15 cellular contexts compared by ENCODE assay signal in the genomic region with DNA sequence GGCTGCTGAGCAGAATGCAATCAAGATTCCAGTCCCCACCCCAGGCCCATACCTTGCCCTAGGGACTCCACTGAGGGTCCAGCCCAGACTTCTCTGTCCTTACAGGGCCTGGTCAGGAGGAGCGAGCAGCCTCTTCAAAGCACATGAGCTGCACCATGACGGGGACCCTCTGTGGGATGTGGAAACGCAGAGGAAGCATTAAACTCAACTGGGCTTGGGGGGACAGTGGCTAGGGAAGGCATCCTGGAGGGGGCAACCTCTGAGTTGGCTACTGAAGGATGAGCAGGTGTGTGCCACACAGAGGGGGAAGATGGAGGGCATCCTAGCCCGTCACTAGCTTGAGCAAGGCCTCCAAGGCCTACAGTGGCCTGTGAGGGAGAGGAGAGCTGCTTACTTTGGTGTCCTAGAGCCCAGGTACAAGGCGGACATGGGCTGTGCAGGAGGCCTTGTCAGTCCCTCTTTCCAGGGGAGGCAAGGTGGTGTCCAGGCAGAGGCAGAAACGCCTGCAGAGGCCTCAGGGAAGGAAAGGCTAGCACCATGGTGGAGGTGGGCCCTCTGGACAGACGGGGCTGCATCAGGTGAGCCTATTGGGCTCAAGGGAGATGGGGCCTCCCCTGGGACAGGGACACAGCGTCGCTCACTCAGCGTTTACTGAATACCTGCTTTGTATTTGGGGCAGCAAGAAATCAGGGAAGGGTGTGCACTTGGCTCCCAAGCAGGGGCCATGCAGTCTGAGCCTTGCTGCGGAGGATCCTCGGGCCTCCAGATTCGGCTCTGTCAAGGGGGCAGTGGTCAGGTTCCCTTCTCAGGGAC. TPM values are rescaled to one million over a fixed set of nuclear protein-coding genes. Genes with fewer than 3 reads are reported as not detected.
"Had no signal": no experiment of that assay in that cellular context is flagged by ENCODE, and none has a peak within 500 bp of the region (broad histone marks: within the 10 kb centered on the region; RNA-seq: fewer than 3 reads in every experiment).

No MANE protein-coding gene starts in this region.

- H3K4me1 Mint-ChIP-seq: activated CD4-positive, alpha-beta T cell treated with anti-CD3 and anti-CD28 coated beads, Interleukin-2, amount 10 ng/mL, durations not matched to agents 24 days and 14 days had no signal

- H3K27me3 ChIP-seq: brain microvascular endothelial cell, tibial nerve, vagina had no signal

- DNase-seq: activated CD4-positive, alpha-beta T cell treated with anti-CD3 and anti-CD28 coated beads, Interleukin-2, amount 10 ng/mL, durations not matched to agents 24 days and 14 days; activated CD4-positive, CD25-positive, alpha-beta regulatory T cell; activated effector memory CD4-positive, alpha-beta T cell treated with anti-CD3 and anti-CD28 coated beads, Interleukin-2, amount 50 U/mL, for 16 hours; brain microvascular endothelial cell; cerebellar nuclear complex; dermis blood vessel endothelial cell; left cardiac atrium; naive B cell; stimulated activated CD4-positive, alpha-beta T cell treated with anti-CD3 and anti-CD28 coated beads, Interleukin-4, amount 100 ng/mL, for 24 hours; stimulated activated naive CD4-positive, alpha-beta T cell treated with Interleukin-2 at 50 U/mL for 16 hours had no signal

- H3K27ac Mint-ChIP-seq: activated CD4-positive, alpha-beta T cell treated with anti-CD3 and anti-CD28 coated beads, Interleukin-2, amount 10 ng/mL, durations not matched to agents 24 days and 14 days; naive B cell had no signal

- H3K4me1 ChIP-seq: vagina had no signal

- H3K4me3 Mint-ChIP-seq: activated CD4-positive, alpha-beta T cell treated with anti-CD3 and anti-CD28 coated beads, Interleukin-2, amount 10 ng/mL, durations not matched to agents 24 days and 14 days; naive B cell had no signal

- H3K27me3 Mint-ChIP-seq: activated CD4-positive, alpha-beta T cell treated with anti-CD3 and anti-CD28 coated beads, Interleukin-2, amount 10 ng/mL, durations not matched to agents 24 days and 14 days; naive B cell had no signal

- H3K9me3 ChIP-seq: tibial nerve, vagina had no signal

- H3K27ac ChIP-seq: brain microvascular endothelial cell, tibial nerve, vagina had no signal

- H3K4me3 ChIP-seq: skin epidermis, tibial nerve, vagina had no signal

- H3K9me3 Mint-ChIP-seq: activated CD4-positive, alpha-beta T cell treated with anti-CD3 and anti-CD28 coated beads, Interleukin-2, amount 10 ng/mL, durations not matched to agents 24 days and 14 days; naive B cell had no signal

RNA-seq across cellular contexts. Expression of a gene that starts 18.9 kb away (rescaled TPM):
- total RNA-seq: activated CD4-positive, alpha-beta T cell treated with anti-CD3 and anti-CD28 coated beads, Interleukin-2, amount 10 ng/mL, durations not matched to agents 24 days and 14 days; dermis blood vessel endothelial cell; epithelial cell of proximal tubule; lung microvascular endothelial cell; vagina had no signal
